Comparison of ENCODE assay signal across 16 cellular contexts in genomic region chr12:121829250-121829918, GRCh38. TPM values are rescaled to one million over a fixed set of nuclear protein-coding genes. Genes with fewer than 3 reads are reported as not detected.
A peak's percentile ranks its signal among the peaks of the same experiment; 100 is the strongest.
DNase-seq lines count a peak whose midpoint lies in the region; ATAC-seq and TF ChIP-seq lines count a peak whose summit lies in the region.
"Had no signal": no experiment of that assay in that cellular context is flagged by ENCODE, and none has a peak within 500 bp of the region (broad histone marks: within the 10 kb centered on the region; RNA-seq: fewer than 3 reads in every experiment).

No MANE protein-coding gene starts in this region.

- H3K36me3 ChIP-seq in neutrophil, result peaks cover 68% of the 10 kb centered on the region

- H3K9me3 Mint-ChIP-seq in activated naive CD4-positive, alpha-beta T cell treated with anti-CD3 and anti-CD28 coated beads, Interleukin-2, amount 50 U/mL, for 72 hours, result no peaks in the 10 kb centered on the region
- H3K9me3 Mint-ChIP-seq: GM23338, WTC11 had no signal

- H3K4me3 Mint-ChIP-seq in T-helper 17 cell, result no peak overlapping the region
- H3K4me3 Mint-ChIP-seq: GM23338, WTC11 had no signal

- H3K27me3 Mint-ChIP-seq in T-helper 17 cell, result no peaks in the 10 kb centered on the region

- peak overlapping the region; percentile 91 for H3K27ac ChIP-seq in neutrophil
- H3K27ac ChIP-seq: parathyroid adenoma had no signal

- H3K4me3 ChIP-seq in neutrophil (ENCODE audit: low read depth in 1 of 2, low read length in 1 of 2), result no peak overlapping the region
- H3K4me3 ChIP-seq: GM23338 had no signal

- no peak for DNase-seq in activated naive CD4-positive, alpha-beta T cell treated with anti-CD3 and anti-CD28 coated beads, Interleukin-2, amount 50 U/mL, for 72 hours (ENCODE audit: low spot score in 2 of 2)
- no peak for DNase-seq in activated naive CD4-positive, alpha-beta T cell treated with Interleukin-2 at 50 U/mL for 16 hours
- DNase-seq in T-helper 17 cell, result no peak
- DNase-seq in ureter (ENCODE audit: low spot score), result no peak
- no peak for DNase-seq in UCSD-AML1 (lab: John Stamatoyannopoulos, UW; ENCODE audit: unreplicated experiment)
- DNase-seq: ACHN, NCI-H1092, NCI-H345 had no signal

- H3K4me1 Mint-ChIP-seq in T-helper 17 cell, result peaks cover 14% of the 10 kb centered on the region
- H3K4me1 Mint-ChIP-seq: WTC11 had no signal

- H3K27ac Mint-ChIP-seq in activated naive CD4-positive, alpha-beta T cell treated with anti-CD3 and anti-CD28 coated beads, Interleukin-2, amount 50 U/mL, for 72 hours, result peak overlapping the region; percentile 24 to 79
- peak overlapping the region; percentile 53 for H3K27ac Mint-ChIP-seq in T-helper 17 cell
- H3K27ac Mint-ChIP-seq: GM23338, WTC11 had no signal

- ATAC-seq in activated naive CD4-positive, alpha-beta T cell treated with anti-CD3 and anti-CD28 coated beads, Interleukin-2, amount 50 U/mL, for 72 hours, result no peak
- no peak for ATAC-seq in T-helper 17 cell
- ATAC-seq: GM23338, WTC11 had no signal

- peaks cover 0 to 6% of the 10 kb centered on the region in 2 donors for H3K36me3 Mint-ChIP-seq in activated naive CD4-positive, alpha-beta T cell treated with anti-CD3 and anti-CD28 coated beads, Interleukin-2, amount 50 U/mL, for 72 hours
- H3K36me3 Mint-ChIP-seq in T-helper 17 cell (ENCODE audit: low read depth), result peaks cover 18% of the 10 kb centered on the region

- H3K4me1 ChIP-seq in neutrophil (ENCODE audit: control insufficient read depth in 1 of 2, insufficient read depth in 1 of 2, low read depth in 1 of 2, low read length in 1 of 2), result peaks cover 31 to 36% of the 10 kb centered on the region in 2 experiments
- H3K4me1 ChIP-seq: parathyroid adenoma had no signal

- no peaks in the 10 kb centered on the region for H3K27me3 ChIP-seq in neutrophil

- H3K9me3 ChIP-seq in T-helper 17 cell (ENCODE audit: control insufficient read depth, low read length, poor library complexity, severe bottlenecking) (no peaks in the 10 kb centered on the region), neutrophil (no peaks in the 10 kb centered on the region)

- TF ChIP-seq CTCF in neutrophil (IDR thresholded peaks at IDR 0.05), result no peak

RNA-seq across cellular contexts. Expression of gene SETD1B, which starts 25.6 kb away (rescaled TPM):
- 10 to 100 TPM; 13.8 to 16.7 TPM for total RNA-seq in activated naive CD4-positive, alpha-beta T cell treated with anti-CD3 and anti-CD28 coated beads, Interleukin-2, amount 50 U/mL, for 72 hours
- 10 to 100 TPM; 54.5 to 64.1 TPM for total RNA-seq in T-helper 17 cell
- 39.8 TPM for total RNA-seq in ureter

RNA-seq across cellular contexts. Expression of gene HPD, which starts 29.3 kb away (rescaled TPM):
- under 1 TPM in 1 of 2 donors, not detected in 1; 0.16 TPM for total RNA-seq in activated naive CD4-positive, alpha-beta T cell treated with anti-CD3 and anti-CD28 coated beads, Interleukin-2, amount 50 U/mL, for 72 hours
- total RNA-seq in T-helper 17 cell, result not detected
- total RNA-seq in ureter, result 3.1 TPM
- total RNA-seq: cerebellum, endothelial cell of umbilical vein, glomerular endothelial cell, GM23338, temporal lobe had no signal

RNA-seq across cellular contexts. Expression of gene RHOF, which starts 35.9 kb away (rescaled TPM):
- total RNA-seq in activated naive CD4-positive, alpha-beta T cell treated with anti-CD3 and anti-CD28 coated beads, Interleukin-2, amount 50 U/mL, for 72 hours, result 10 to 100 TPM; 95.3 to 96.2 TPM
- total RNA-seq in T-helper 17 cell (100 to 1,000 TPM; 121 to 122 TPM), ureter (20.5 TPM)

RNA-seq across cellular contexts. Expression of gene PSMD9, which starts 59.2 kb away (rescaled TPM):
- total RNA-seq in activated naive CD4-positive, alpha-beta T cell treated with anti-CD3 and anti-CD28 coated beads, Interleukin-2, amount 50 U/mL, for 72 hours, result 10 to 100 TPM; 65.0 to 66.0 TPM
- 10 to 100 TPM; 40.5 to 51.3 TPM for total RNA-seq in T-helper 17 cell
- total RNA-seq in ureter, result 43.3 TPM
